Comparison of ENCODE assay signal across 9 cellular contexts in the genomic region with DNA sequence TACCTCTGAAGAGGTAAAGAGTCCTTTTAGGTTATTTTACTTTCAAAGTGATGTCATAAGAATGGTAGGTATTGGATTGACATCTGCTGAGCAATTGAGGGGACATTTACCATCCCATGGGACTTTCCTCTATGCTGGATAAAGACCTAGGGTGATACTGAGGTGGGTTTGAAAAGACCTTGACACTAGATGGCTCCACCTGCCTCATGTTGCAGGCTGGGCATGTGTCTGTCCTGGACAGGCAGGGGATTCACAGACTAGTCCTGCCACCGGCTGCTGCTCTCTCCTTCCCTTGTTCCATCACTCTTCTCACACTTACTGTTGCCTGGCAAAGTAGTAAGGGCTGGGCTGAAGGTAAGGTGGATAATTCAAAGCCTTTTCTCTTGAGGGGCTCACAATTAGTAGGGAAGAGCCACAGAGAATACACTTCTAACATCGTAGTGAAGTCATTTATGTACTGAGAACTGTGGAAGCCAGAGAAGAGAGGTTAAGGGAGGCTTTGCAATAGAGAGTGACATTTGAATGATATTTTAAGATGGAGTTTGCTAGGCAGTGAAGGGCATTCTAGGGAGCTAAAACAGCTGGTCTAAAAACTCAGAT. TPM values are rescaled to one million over a fixed set of nuclear protein-coding genes. Genes with fewer than 3 reads are reported as not detected.
DNase-seq lines count a peak whose midpoint lies in the region; ATAC-seq and TF ChIP-seq lines count a peak whose summit lies in the region.
"Had no signal": no experiment of that assay in that cellular context is flagged by ENCODE, and none has a peak within 500 bp of the region (broad histone marks: within the 10 kb centered on the region; RNA-seq: fewer than 3 reads in every experiment).

No MANE protein-coding gene starts in this region.

- TF ChIP-seq CTCF in RWPE1 (conservative IDR thresholded peaks at IDR 0.05; ENCODE audit: low read depth) (no peak), esophagus muscularis mucosa (IDR thresholded peaks at IDR 0.05) (no peak)

- H2AK5ac ChIP-seq in neuronal stem cell (ENCODE audit: low read depth, low read length), result no peak overlapping the region

- ATAC-seq in GM19455 (IDR thresholded peaks at IDR 0.05; ENCODE audit: unreplicated experiment), result peak; percentile 59
- ATAC-seq in HG03457 (IDR thresholded peaks at IDR 0.05; ENCODE audit: unreplicated experiment), result peak; percentile 64

- H3K27me3 ChIP-seq in esophagus muscularis mucosa (no peaks in the 10 kb centered on the region), neuronal stem cell (ENCODE audit: control insufficient read depth in 3 of 3, insufficient read depth in 3 of 3, low read depth in 1 of 3, low read length in 3 of 3) (no peaks in the 10 kb centered on the region)
- H3K27me3 ChIP-seq: BLaER1 had no signal

- H3K4me1 ChIP-seq in esophagus muscularis mucosa (peaks cover 81 to 90% (median 82%) of the 10 kb centered on the region in 4 donors), neuronal stem cell (ENCODE audit: control insufficient read depth in 2 of 2, insufficient read depth in 1 of 2, low read depth in 1 of 2, low read length in 2 of 2) (peaks cover 0 to 6% of the 10 kb centered on the region in 2 donors)

- no peak overlapping the region for H2BK5ac ChIP-seq in neuronal stem cell (ENCODE audit: low read length)

- TF ChIP-seq POLR2A in esophagus muscularis mucosa (IDR thresholded peaks at IDR 0.05; ENCODE audit: low read depth), result no peak

- no peak overlapping the region for H3K18ac ChIP-seq in neuronal stem cell (ENCODE audit: low read length)

- no peak overlapping the region for H3K9ac ChIP-seq in neuronal stem cell (ENCODE audit: low read depth, low read length, poor library complexity)
- H3K9ac ChIP-seq: BLaER1 had no signal

- no peak overlapping the region for H3K14ac ChIP-seq in neuronal stem cell (ENCODE audit: low read length)

- CTCF ChIA-PET in RWPE1 (lab: Yijun Ruan, JAX), result interaction anchor here (0.6 to 4.8 kb wide), 3 partner anchors 19 to 71 kb away, joined by 3 to 30 read pairs (median 5); no protein-coding TSS in a partner anchor

- DNase-seq in DMS53 (lab: John Stamatoyannopoulos, UW) (peak; percentile 65), DMS53 treated with DMSO at 0.1 percent for 48 hours (lab: John Stamatoyannopoulos, UW; ENCODE audit: unreplicated experiment) (no peak), RWPE1 (ENCODE audit: low spot score) (peak; percentile 57), esophagus muscularis mucosa (ENCODE audit: extremely low spot score) (no peak), neuronal stem cell (ENCODE audit: low spot score) (peak; percentile 18), DMS79 treated with DMSO at 0.1 percent for 48 hours (lab: John Stamatoyannopoulos, UW) (no peak)

- TF ChIP-seq EP300 in esophagus muscularis mucosa (IDR thresholded peaks at IDR 0.05), result no peak

- intact Hi-C loops in esophagus muscularis mucosa (cut with DNase I), result loop anchor here (5.0 kb wide), 1 partner anchor 222 kb away; no protein-coding TSS in a partner anchor

- no peak overlapping the region for H2BK15ac ChIP-seq in neuronal stem cell (ENCODE audit: low read length)

- H2BK12ac ChIP-seq in neuronal stem cell (ENCODE audit: low read length), result no peak overlapping the region

- no peak overlapping the region for H2AFZ ChIP-seq in neuronal stem cell (ENCODE audit: low read length)

- H3K36me3 ChIP-seq in esophagus muscularis mucosa (no peaks in the 10 kb centered on the region), neuronal stem cell (replicated peaks in 1 of 2; ENCODE audit: control insufficient read depth in 2 of 2, insufficient read depth in 2 of 2, low read length in 2 of 2) (peaks cover 0 to 34% of the 10 kb centered on the region in 2 donors)

- H3K79me1 ChIP-seq in neuronal stem cell (ENCODE audit: low read depth, low read length), result peaks cover 2% of the 10 kb centered on the region

- H3K4me3 ChIP-seq in esophagus muscularis mucosa (no peak overlapping the region), neuronal stem cell (ENCODE audit: low read length in 2 of 2) (no peak overlapping the region)
- H3K4me3 ChIP-seq: BLaER1 had no signal

- H3K27ac ChIP-seq in RWPE1, result no peak overlapping the region
- H3K27ac ChIP-seq in esophagus muscularis mucosa (replicated peaks in 1 of 4), result peak overlapping the region in 3 of 4 donors; percentile 22 to 31 (median 28)
- no peak overlapping the region for H3K27ac ChIP-seq in neuronal stem cell (replicated peaks; ENCODE audit: low read length)
- H3K27ac ChIP-seq: BLaER1 had no signal

- H3K9me3 ChIP-seq in esophagus muscularis mucosa, result no peaks in the 10 kb centered on the region
- H3K9me3 ChIP-seq in neuronal stem cell (replicated peaks in 1 of 2; ENCODE audit: control insufficient read depth in 2 of 2, insufficient read depth in 1 of 2, low read depth in 1 of 2, low read length in 2 of 2), result no peaks in the 10 kb centered on the region
- H3K9me3 ChIP-seq: BLaER1 had no signal

- no peak overlapping the region for H4K8ac ChIP-seq in neuronal stem cell (ENCODE audit: low read depth, low read length)

- H3K4me2 ChIP-seq in neuronal stem cell (ENCODE audit: insufficient read depth, low read length, poor library complexity, severe bottlenecking), result no peak overlapping the region
- H3K4me2 ChIP-seq: BLaER1 had no signal

- POLR2A ChIA-PET in RWPE1 (lab: Yijun Ruan, JAX; ENCODE audit: low non-redundant PET), result no interaction called here

- WGBS in esophagus muscularis mucosa, result 42% methylated on average over 2 of the region's 2 CpGs
- no CpG with 5 or more reads among the region's 2 CpGs for WGBS in neuronal stem cell (ENCODE audit: extremely low coverage in 2 of 2, insufficient read length in 2 of 2, insufficient replicate concordance in 1 of 2), 2 donors

- H3K23ac ChIP-seq in neuronal stem cell (ENCODE audit: low read depth, low read length, poor library complexity), result no peak overlapping the region

- no peak overlapping the region for H4K91ac ChIP-seq in neuronal stem cell (ENCODE audit: low read depth, low read length, poor library complexity)

- H2BK120ac ChIP-seq in neuronal stem cell (ENCODE audit: low read depth, low read length), result no peak overlapping the region

- no peak overlapping the region for H3K4ac ChIP-seq in neuronal stem cell (ENCODE audit: low read length)

RNA-seq across cellular contexts. Expression of gene TRAK1, which starts 27.7 kb away (rescaled TPM):
- 10 to 100 TPM; 45.7 to 74.8 (median 57.7) TPM for total RNA-seq in esophagus muscularis mucosa
- 31.7 TPM for polyA plus RNA-seq in neuronal stem cell (2013, experiment 1 of 2)
- polyA plus RNA-seq in neuronal stem cell (2013, experiment 2 of 2), result 32.5 TPM

Comparison
In these comparisons a context has a peak if more than half of its experiments do, and no peak if none do; other contexts are left out.
1. DNase-seq: peak in DMS53 (single experiment), RWPE1 (single experiment) and neuronal stem cell (single experiment); none in DMS53 treated with DMSO at 0.1 percent for 48 hours (single experiment), esophagus muscularis mucosa (single experiment) and DMS79 treated with DMSO at 0.1 percent for 48 hours (single experiment).
2. H3K27ac ChIP-seq: peak in esophagus muscularis mucosa (3 of 4); none in RWPE1 (single experiment) and neuronal stem cell (single experiment).